In the genomic region with DNA sequence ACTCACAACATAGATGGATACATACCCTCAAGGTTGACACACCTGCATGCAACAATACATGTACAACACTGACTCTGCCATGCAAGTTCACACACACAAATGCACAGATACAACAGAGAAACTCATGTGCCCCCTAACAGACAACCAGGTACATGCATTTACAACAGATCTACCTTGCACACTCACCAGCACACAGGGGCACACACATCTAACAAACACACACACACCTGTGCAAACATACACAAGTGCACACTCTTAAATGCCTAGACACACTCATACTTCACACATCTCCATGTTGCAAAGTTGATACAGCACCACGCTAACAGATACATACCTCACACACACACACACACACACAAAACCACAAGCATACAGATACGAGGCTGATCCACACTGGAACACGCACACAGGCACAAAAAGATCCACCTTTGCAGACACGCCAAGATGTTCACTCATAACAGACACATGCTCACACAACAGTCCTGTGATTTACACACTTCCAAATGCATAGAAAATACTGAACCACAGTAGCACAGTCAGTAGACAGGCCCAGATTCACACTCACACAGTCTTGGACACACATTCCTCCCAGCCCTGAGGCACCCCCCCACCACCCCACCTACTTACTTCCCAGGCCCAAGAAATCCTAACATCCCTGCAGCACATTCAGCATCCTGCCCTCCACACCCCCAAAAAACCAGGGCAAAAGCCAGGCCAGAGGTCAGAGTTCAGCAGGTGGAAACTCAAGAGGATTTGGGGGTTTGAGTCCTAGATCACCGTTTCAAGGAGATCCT, we compare ENCODE assay signal across 14 cellular contexts. TPM values are rescaled to one million over a fixed set of nuclear protein-coding genes. Genes with fewer than 3 reads are reported as not detected.
A peak's percentile ranks its signal among the peaks of the same experiment; 100 is the strongest.
DNase-seq lines count a peak whose midpoint lies in the region; ATAC-seq and TF ChIP-seq lines count a peak whose summit lies in the region.
"Had no signal": no experiment of that assay in that cellular context is flagged by ENCODE, and none has a peak within 500 bp of the region (broad histone marks: within the 10 kb centered on the region; RNA-seq: fewer than 3 reads in every experiment).

No MANE protein-coding gene starts in this region.

- H3K4me3 ChIP-seq in SK-N-MC = peak overlapping the region; percentile 89

- no peaks in the 10 kb centered on the region for H3K9me3 ChIP-seq in SK-N-MC (ENCODE audit: low read depth, low read length)

- CTCF ChIA-PET in activated naive CD4-positive, alpha-beta T cell treated with anti-CD3 and anti-CD28 coated beads, Interleukin-2, amount 10 ng/mL, durations not matched to agents 7 days and 5 days (lab: Charles Lee) = no interaction called here

- H3K4me3 Mint-ChIP-seq in activated naive CD4-positive, alpha-beta T cell treated with anti-CD3 and anti-CD28 coated beads, Interleukin-2, amount 10 ng/mL, durations not matched to agents 7 days and 5 days = peak overlapping the region; percentile 63
- H3K4me3 Mint-ChIP-seq in glutamatergic neuron (ENCODE audit: unreplicated experiment) (peak overlapping the region; percentile 96), type B pancreatic cell (peak overlapping the region; percentile 84)

- peak overlapping the region; percentile 75 for H3K9ac ChIP-seq in SK-N-MC (ENCODE audit: insufficient read length)

- H3K36me3 Mint-ChIP-seq in activated naive CD4-positive, alpha-beta T cell treated with anti-CD3 and anti-CD28 coated beads, Interleukin-2, amount 10 ng/mL, durations not matched to agents 7 days and 5 days = peaks cover 13% of the 10 kb centered on the region
- H3K36me3 Mint-ChIP-seq in glutamatergic neuron (ENCODE audit: unreplicated experiment) = peaks cover 3% of the 10 kb centered on the region
- peaks cover 4% of the 10 kb centered on the region for H3K36me3 Mint-ChIP-seq in type B pancreatic cell

- no peak for ATAC-seq in GM21737 (IDR thresholded peaks at IDR 0.05; ENCODE audit: unreplicated experiment)

- H3K27me3 Mint-ChIP-seq in activated naive CD4-positive, alpha-beta T cell treated with anti-CD3 and anti-CD28 coated beads, Interleukin-2, amount 10 ng/mL, durations not matched to agents 7 days and 5 days = peaks cover 17% of the 10 kb centered on the region
- H3K27me3 Mint-ChIP-seq in glutamatergic neuron (ENCODE audit: unreplicated experiment) (peaks cover 22% of the 10 kb centered on the region), type B pancreatic cell (peaks cover 15% of the 10 kb centered on the region)

- H3K9me3 Mint-ChIP-seq in activated naive CD4-positive, alpha-beta T cell treated with anti-CD3 and anti-CD28 coated beads, Interleukin-2, amount 10 ng/mL, durations not matched to agents 7 days and 5 days = no peaks in the 10 kb centered on the region
- H3K9me3 Mint-ChIP-seq in glutamatergic neuron (ENCODE audit: unreplicated experiment) (peaks cover 20% of the 10 kb centered on the region), type B pancreatic cell (no peaks in the 10 kb centered on the region)

- H3K4me1 Mint-ChIP-seq in activated naive CD4-positive, alpha-beta T cell treated with anti-CD3 and anti-CD28 coated beads, Interleukin-2, amount 10 ng/mL, durations not matched to agents 7 days and 5 days = peaks cover 25% of the 10 kb centered on the region
- peaks cover 34% of the 10 kb centered on the region for H3K4me1 Mint-ChIP-seq in glutamatergic neuron (ENCODE audit: low read depth, unreplicated experiment)
- H3K4me1 Mint-ChIP-seq in type B pancreatic cell (ENCODE audit: unreplicated experiment) = peaks cover 9% of the 10 kb centered on the region

- TF ChIP-seq CTCF in glutamatergic neuron (IDR thresholded peaks at IDR 0.05; ENCODE audit: partially characterized antibody, unreplicated experiment) = no peak
- TF ChIP-seq CTCF in type B pancreatic cell (conservative IDR thresholded peaks at IDR 0.05) = no peak

- in situ Hi-C loops in G401 (cut with HindIII; ENCODE audit: low sequenced_read_pairs) = no loop called here

- H3K36me3 ChIP-seq in SK-N-MC (ENCODE audit: insufficient read depth, low read length) = no peaks in the 10 kb centered on the region; the same call in 1 of the 2 replicates

- no peak for DNase-seq in activated naive CD4-positive, alpha-beta T cell treated with anti-CD3 and anti-CD28 coated beads, Interleukin-2, amount 10 ng/mL, durations not matched to agents 7 days and 5 days
- DNase-seq in activated naive CD4-positive, alpha-beta T cell treated with Interleukin-2 at 50 U/mL for 16 hours = no peak
- DNase-seq in SK-N-MC (ENCODE audit: low read depth, low spot score) (no peak), glutamatergic neuron (no peak), type B pancreatic cell (ENCODE audit: extremely low spot score, unreplicated experiment) (no peak), G401 (ENCODE audit: low spot score) (no peak), UCSD-AML1 (lab: John Stamatoyannopoulos, UW; ENCODE audit: unreplicated experiment) (no peak)
- DNase-seq: activated effector memory CD4-positive, alpha-beta T cell treated with Interleukin-2 at 50 U/mL for 16 hours; AML-193; left ventricle myocardium superior; stimulated activated naive CD4-positive, alpha-beta T cell had no signal

- no peak overlapping the region for H3K27ac ChIP-seq in SK-N-MC
- H3K27ac ChIP-seq: HL-60 had no signal

- H3K27ac Mint-ChIP-seq in activated naive CD4-positive, alpha-beta T cell treated with anti-CD3 and anti-CD28 coated beads, Interleukin-2, amount 10 ng/mL, durations not matched to agents 7 days and 5 days = no peak overlapping the region
- H3K27ac Mint-ChIP-seq in glutamatergic neuron (ENCODE audit: unreplicated experiment) = peak overlapping the region; percentile 90
- H3K27ac Mint-ChIP-seq in type B pancreatic cell = no peak overlapping the region

RNA-seq across cellular contexts. Expression of gene LRFN1, which starts 1.4 kb away (rescaled TPM):
- 56.3 TPM for total RNA-seq in glutamatergic neuron (ENCODE audit: unreplicated experiment)
- 3.6 and 5.6 TPM in 2 replicates for total RNA-seq in type B pancreatic cell (ENCODE audit: low replicate concordance)
- 2.5 and 3.2 TPM in 2 replicates for total RNA-seq in G401 (2014; rRNA removed; shearing (Covaris generic))

RNA-seq across cellular contexts. Expression of gene GMFG, which starts 16.5 kb away (rescaled TPM):
- total RNA-seq in glutamatergic neuron (ENCODE audit: unreplicated experiment) (1.2 TPM), type B pancreatic cell (ENCODE audit: low replicate concordance) (not detected in 2 replicates)
- not detected in 2 replicates for total RNA-seq in G401 (2014; rRNA removed; shearing (Covaris generic))
- total RNA-seq: epithelial cell of proximal tubule had no signal

RNA-seq across cellular contexts. Expression of gene SAMD4B, which starts 22.9 kb away (rescaled TPM):
- total RNA-seq in glutamatergic neuron (ENCODE audit: unreplicated experiment) = 119 TPM
- total RNA-seq in type B pancreatic cell (ENCODE audit: low replicate concordance) = 116 and 123 TPM in 2 replicates
- 44.2 and 64.2 TPM in 2 replicates for total RNA-seq in G401 (2014; rRNA removed; shearing (Covaris generic))

RNA-seq across cellular contexts. Expression of gene IFNL1, which starts 23.1 kb away (rescaled TPM):
- total RNA-seq in glutamatergic neuron (ENCODE audit: unreplicated experiment) = not detected
- not detected in 2 replicates for total RNA-seq in type B pancreatic cell (ENCODE audit: low replicate concordance)
- not detected in 2 replicates for total RNA-seq in G401 (2014; rRNA removed; shearing (Covaris generic))
- total RNA-seq: epithelial cell of proximal tubule, left ventricle myocardium superior had no signal

RNA-seq across cellular contexts. Expression of gene IFNL2, which starts 51.1 kb away (rescaled TPM):
- total RNA-seq in glutamatergic neuron (ENCODE audit: unreplicated experiment) (not detected), type B pancreatic cell (ENCODE audit: low replicate concordance) (not detected in 2 replicates)
- not detected in 2 replicates for total RNA-seq in G401 (2014; rRNA removed; shearing (Covaris generic))
- total RNA-seq: epithelial cell of proximal tubule, left ventricle myocardium superior had no signal
